ENCODE assay signal across 24 cellular contexts in genomic region chr18:78303519-78303918, GRCh38.
DNase-seq lines count a peak whose midpoint lies in the region; ATAC-seq, FAIRE-seq and TF ChIP-seq lines count a peak whose summit lies in the region.
"Had no signal": no experiment of that assay in that cellular context is flagged by ENCODE, and none has a peak within 500 bp of the region (broad histone marks: within the 10 kb centered on the region; RNA-seq: fewer than 3 reads in every experiment).

No MANE protein-coding gene starts in this region.

- H3K4me3 Mint-ChIP-seq in nephron, result peak overlapping the region in 1 of 3 experiments; percentile 33
- H3K4me3 Mint-ChIP-seq: CD14-positive monocyte; CD4-positive, alpha-beta T cell; CD8-positive, alpha-beta memory T cell; GM23338; H9; HFFc6 had no signal

- intact Hi-C loops in Right ventricle myocardium superior (cut with DNase I) (no loop called here), right cardiac atrium (cut with DNase I) (no loop called here), esophagus muscularis mucosa (cut with DNase I) (no loop called here)

- no peak for FAIRE-seq in D721Med (lab: Jason Lieb, UNC)
- FAIRE-seq: A549, GM12891, GM18507 had no signal

- H3K9me3 ChIP-seq in right cardiac atrium (ENCODE audit: control insufficient read depth, low read length) (no peaks in the 10 kb centered on the region), esophagus muscularis mucosa (no peaks in the 10 kb centered on the region), HAP-1 (no peaks in the 10 kb centered on the region)
- H3K9me3 ChIP-seq: A549; BE2C; BLaER1 treated with 17β-estradiol and CSF1 and Interleukin-3, amounts not matched to agents 10 nM and 100 nM had no signal

- H3K27me3 Mint-ChIP-seq in nephron (ENCODE audit: low read depth), result peaks cover 42% of the 10 kb centered on the region
- H3K27me3 Mint-ChIP-seq: CD4-positive, alpha-beta T cell had no signal

- H3K27ac Mint-ChIP-seq in nephron, result peak overlapping the region; percentile 34 to 76 (median 73)
- H3K27ac Mint-ChIP-seq: CD14-positive monocyte; CD4-positive, alpha-beta T cell; GM23338; H9; HFFc6 had no signal

- no peaks in the 10 kb centered on the region for H3K9me3 Mint-ChIP-seq in nephron
- H3K9me3 Mint-ChIP-seq: CD4-positive, alpha-beta T cell had no signal

- ATAC-seq in Right ventricle myocardium superior (ENCODE audit: poor library complexity), result peak; percentile 58
- no peak for ATAC-seq in right cardiac atrium
- no peak for ATAC-seq in HG02798 (IDR thresholded peaks at IDR 0.05; ENCODE audit: poor library complexity, unreplicated experiment)
- ATAC-seq: A549, GM23338 had no signal

- H3K36me3 ChIP-seq in esophagus muscularis mucosa (no peaks in the 10 kb centered on the region), HAP-1 (replicated peaks) (no peaks in the 10 kb centered on the region)
- H3K36me3 ChIP-seq: BE2C; BLaER1 treated with 17β-estradiol and CSF1 and Interleukin-3, amounts not matched to agents 10 nM and 100 nM had no signal

- TF ChIP-seq POLR2A in esophagus muscularis mucosa (IDR thresholded peaks at IDR 0.05; ENCODE audit: low read depth), result no peak

- H3K27me3 ChIP-seq in right cardiac atrium (ENCODE audit: control insufficient read depth, insufficient read depth) (no peaks in the 10 kb centered on the region), esophagus muscularis mucosa (peaks cover 0 to 24% (median 0%) of the 10 kb centered on the region in 4 donors), HAP-1 (ENCODE audit: low read depth) (no peaks in the 10 kb centered on the region)
- H3K27me3 ChIP-seq: BLaER1 treated with 17β-estradiol and CSF1 and Interleukin-3, amounts not matched to agents 10 nM and 100 nM had no signal

- no peak overlapping the region for H3K27ac ChIP-seq in right cardiac atrium (ENCODE audit: low read length)
- no peak overlapping the region for H3K27ac ChIP-seq in esophagus muscularis mucosa (replicated peaks in 1 of 4)
- H3K27ac ChIP-seq: A549; BLaER1 treated with 17β-estradiol and CSF1 and Interleukin-3, amounts not matched to agents 10 nM and 100 nM had no signal

- H3K36me3 Mint-ChIP-seq in nephron (ENCODE audit: low read depth), result no peaks in the 10 kb centered on the region
- H3K36me3 Mint-ChIP-seq: CD14-positive monocyte; CD8-positive, alpha-beta memory T cell had no signal

- H3K4me1 Mint-ChIP-seq in nephron, result peaks cover 55% of the 10 kb centered on the region
- H3K4me1 Mint-ChIP-seq: CD14-positive monocyte; CD8-positive, alpha-beta memory T cell; GM23338 had no signal

- TF ChIP-seq CTCF in D721Med (IDR thresholded peaks at IDR 0.05; ENCODE audit: insufficient read depth, missing control alignments), result no peak
- no peak for TF ChIP-seq CTCF in esophagus muscularis mucosa (IDR thresholded peaks at IDR 0.05)
- TF ChIP-seq CTCF in nephron (IDR thresholded peaks at IDR 0.05; ENCODE audit: unreplicated experiment in 3 of 3), result no peak

- in situ Hi-C loops in HAP-1 (cut with MboI; ENCODE audit: low sequenced_read_pairs), result no loop called here

- no peak overlapping the region for H3K4me3 ChIP-seq in right cardiac atrium (ENCODE audit: low read length)
- H3K4me3 ChIP-seq in esophagus muscularis mucosa, result no peak overlapping the region
- no peak overlapping the region for H3K4me3 ChIP-seq in HAP-1
- H3K4me3 ChIP-seq: A549; BLaER1 treated with 17β-estradiol and CSF1 and Interleukin-3, amounts not matched to agents 10 nM and 100 nM; GM23338 had no signal

- DNase-seq in Right ventricle myocardium superior (no peak), right cardiac atrium (no peak), D721Med (ENCODE audit: insufficient read length, low spot score) (peak; percentile 3), esophagus muscularis mucosa (ENCODE audit: extremely low spot score) (peak; percentile 90), HAP-1 (ENCODE audit: low spot score in 2 of 2) (no peak)
- DNase-seq: 8988T; ACHN; AML-193; BE2C; CD4-positive, alpha-beta T cell; CD8-positive, alpha-beta memory T cell; DMS53; DMS79 treated with DMSO at 0.1 percent for 48 hours; GF-D8; H9; HFFc6 had no signal

- WGBS in right cardiac atrium, result 55% methylated on average over 6 of the region's 6 CpGs
- WGBS in esophagus muscularis mucosa, result 76% methylated on average over 6 of the region's 6 CpGs

- H3K4me1 ChIP-seq in right cardiac atrium (ENCODE audit: control insufficient read depth, insufficient read depth, low read length), result no peaks in the 10 kb centered on the region
- H3K4me1 ChIP-seq in esophagus muscularis mucosa, result peaks cover 0 to 4% (median 0%) of the 10 kb centered on the region in 4 donors
- H3K4me1 ChIP-seq in HAP-1, result no peaks in the 10 kb centered on the region
- H3K4me1 ChIP-seq: A549, BE2C had no signal

- TF ChIP-seq EP300 in esophagus muscularis mucosa (IDR thresholded peaks at IDR 0.05), result no peak

Comparison
In these comparisons a context has a peak if more than half of its experiments do, and no peak if none do; other contexts are left out.
1. DNase-seq: peak in D721Med (single experiment) and esophagus muscularis mucosa (single experiment); none in Right ventricle myocardium superior (single experiment), right cardiac atrium (0 of 3) and HAP-1 (0 of 2).